Comparison of ENCODE assay signal across 12 cellular contexts in genomic region chr14:103199141-103199540, GRCh38.
A peak's percentile ranks its signal among the peaks of the same experiment; 100 is the strongest.
DNase-seq lines count a peak whose midpoint lies in the region; ATAC-seq and TF ChIP-seq lines count a peak whose summit lies in the region.
"Had no signal": no experiment of that assay in that cellular context is flagged by ENCODE, and none has a peak within 500 bp of the region (broad histone marks: within the 10 kb centered on the region; RNA-seq: fewer than 3 reads in every experiment).

No MANE protein-coding gene starts in this region.

- ATAC-seq in T-helper 17 cell (no peak), Right ventricle myocardium superior (ENCODE audit: poor library complexity) (peak; percentile 70), GM21529 (IDR thresholded peaks at IDR 0.05; ENCODE audit: unreplicated experiment) (no peak)
- ATAC-seq: Panc1; stimulated activated naive CD8-positive, alpha-beta T cell treated with anti-CD3 and anti-CD28 coated beads, Interleukin-15, amount 100 ng/mL, for 72 hours had no signal

- no peak overlapping the region for H3K56ac ChIP-seq in mesendoderm (ENCODE audit: low read length)

- H3K9me3 ChIP-seq in T-helper 17 cell (ENCODE audit: control insufficient read depth, low read length, poor library complexity, severe bottlenecking) (no peaks in the 10 kb centered on the region), vagina (no peaks in the 10 kb centered on the region)

- H4K8ac ChIP-seq in mesendoderm (ENCODE audit: low read depth, low read length), result no peak overlapping the region

- H3K36me3 Mint-ChIP-seq in T-helper 17 cell (ENCODE audit: low read depth) (no peaks in the 10 kb centered on the region), nephron progenitor cell (ENCODE audit: low read depth) (peaks cover 17% of the 10 kb centered on the region)
- H3K36me3 Mint-ChIP-seq in activated CD4-positive, alpha-beta T cell treated with anti-CD3 and anti-CD28 coated beads, Interleukin-2, amount 10 ng/mL, durations not matched to agents 24 days and 14 days (ENCODE audit: low read depth), result no peaks in the 10 kb centered on the region

- H3K4me1 Mint-ChIP-seq in T-helper 17 cell (no peaks in the 10 kb centered on the region), nephron progenitor cell (peaks cover 36% of the 10 kb centered on the region)
- H3K4me1 Mint-ChIP-seq in activated CD4-positive, alpha-beta T cell treated with anti-CD3 and anti-CD28 coated beads, Interleukin-2, amount 10 ng/mL, durations not matched to agents 24 days and 14 days, result no peaks in the 10 kb centered on the region
- H3K4me1 Mint-ChIP-seq: activated naive CD8-positive, alpha-beta T cell treated with anti-CD3 and anti-CD28 coated beads for 36 hours; stimulated activated naive CD8-positive, alpha-beta T cell treated with anti-CD3 and anti-CD28 coated beads, Interleukin-15, amount 100 ng/mL, for 72 hours had no signal

- H3K9me3 Mint-ChIP-seq in nephron progenitor cell, result peaks cover 44% of the 10 kb centered on the region
- H3K9me3 Mint-ChIP-seq in activated CD4-positive, alpha-beta T cell treated with anti-CD3 and anti-CD28 coated beads, Interleukin-2, amount 10 ng/mL, durations not matched to agents 24 days and 14 days, result peaks cover 5% of the 10 kb centered on the region

- H3K79me2 ChIP-seq in mesendoderm (ENCODE audit: control insufficient read depth, insufficient read depth, low read length), result no peaks in the 10 kb centered on the region

- peak overlapping the region; percentile 4 for H3K27ac Mint-ChIP-seq in T-helper 17 cell
- H3K27ac Mint-ChIP-seq in nephron progenitor cell, result peak overlapping the region; percentile 18
- H3K27ac Mint-ChIP-seq in activated CD4-positive, alpha-beta T cell treated with anti-CD3 and anti-CD28 coated beads, Interleukin-2, amount 10 ng/mL, durations not matched to agents 24 days and 14 days, result no peak overlapping the region
- H3K27ac Mint-ChIP-seq: activated naive CD8-positive, alpha-beta T cell treated with anti-CD3 and anti-CD28 coated beads for 36 hours; stimulated activated naive CD8-positive, alpha-beta T cell treated with anti-CD3 and anti-CD28 coated beads, Interleukin-15, amount 100 ng/mL, for 72 hours had no signal

- H4K5ac ChIP-seq in mesendoderm (ENCODE audit: low read length), result no peak overlapping the region

- intact Hi-C loops in Right ventricle myocardium superior (cut with DNase I) (no loop called here), vagina (cut with DNase I) (no loop called here)
- intact Hi-C loops in activated CD4-positive, alpha-beta T cell treated with anti-CD3 and anti-CD28 coated beads, Interleukin-2, amount 10 ng/mL, durations not matched to agents 24 days and 14 days (cut with micrococcal nuclease), result no loop called here

- no peak overlapping the region for H3K23ac ChIP-seq in mesendoderm (ENCODE audit: low read length)

- H3K79me1 ChIP-seq in mesendoderm (ENCODE audit: low read length), result no peaks in the 10 kb centered on the region

- H2BK15ac ChIP-seq in mesendoderm (replicated peaks; ENCODE audit: low read depth), result no peak overlapping the region

- WGBS in mesendoderm (ENCODE audit: extremely low coverage, insufficient coverage, low lambda C conversion rate), result no CpG with 5 or more reads among the region's 6 CpGs

- H2BK5ac ChIP-seq in mesendoderm (ENCODE audit: low read length), result no peak overlapping the region

- H3K27ac ChIP-seq in vagina (peak overlapping the region; percentile 87), mesendoderm (ENCODE audit: low read depth, low read length) (no peak overlapping the region)

- H3K4me3 Mint-ChIP-seq in T-helper 17 cell (no peak overlapping the region), nephron progenitor cell (no peak overlapping the region)
- H3K4me3 Mint-ChIP-seq in activated CD4-positive, alpha-beta T cell treated with anti-CD3 and anti-CD28 coated beads, Interleukin-2, amount 10 ng/mL, durations not matched to agents 24 days and 14 days, result no peak overlapping the region
- H3K4me3 Mint-ChIP-seq: activated naive CD8-positive, alpha-beta T cell treated with anti-CD3 and anti-CD28 coated beads for 36 hours; stimulated activated naive CD8-positive, alpha-beta T cell treated with anti-CD3 and anti-CD28 coated beads, Interleukin-15, amount 100 ng/mL, for 72 hours had no signal

- H3K27me3 Mint-ChIP-seq in T-helper 17 cell (peaks cover 39% of the 10 kb centered on the region), nephron progenitor cell (ENCODE audit: low read depth, poor library complexity) (peaks cover 8% of the 10 kb centered on the region)
- H3K27me3 Mint-ChIP-seq in activated CD4-positive, alpha-beta T cell treated with anti-CD3 and anti-CD28 coated beads, Interleukin-2, amount 10 ng/mL, durations not matched to agents 24 days and 14 days, result peaks cover 7% of the 10 kb centered on the region

- H3K4me2 ChIP-seq in mesendoderm (ENCODE audit: low read length), result no peak overlapping the region

- no peak for TF ChIP-seq POLR2A in vagina (IDR thresholded peaks at IDR 0.05)

- no peak overlapping the region for H2AK5ac ChIP-seq in mesendoderm (ENCODE audit: low read length)

- H2BK120ac ChIP-seq in mesendoderm (ENCODE audit: low read depth, low read length), result no peak overlapping the region

- TF ChIP-seq CTCF in nephron progenitor cell (IDR thresholded peaks at IDR 0.05) (no peak), vagina (IDR thresholded peaks at IDR 0.05) (no peak)

- no peak overlapping the region for H3K4ac ChIP-seq in mesendoderm (ENCODE audit: low read depth, low read length)

- DNase-seq in T-helper 17 cell (no peak), Right ventricle myocardium superior (no peak), nephron progenitor cell (no peak), vagina (ENCODE audit: extremely low spot score in 2 of 2) (no peak), mesendoderm (no peak)
- DNase-seq in activated CD4-positive, alpha-beta T cell treated with anti-CD3 and anti-CD28 coated beads, Interleukin-2, amount 10 ng/mL, durations not matched to agents 24 days and 14 days, result no peak
- DNase-seq: activated naive CD8-positive, alpha-beta T cell treated with anti-CD3 and anti-CD28 coated beads for 36 hours; COR-L47; NCI-H446; stimulated activated naive CD8-positive, alpha-beta T cell treated with anti-CD3 and anti-CD28 coated beads, Interleukin-15, amount 100 ng/mL, for 72 hours had no signal

- H3K27me3 ChIP-seq in vagina, result no peaks in the 10 kb centered on the region
- H3K27me3 ChIP-seq in mesendoderm (ENCODE audit: insufficient read depth, low read length, poor library complexity), result no peaks in the 10 kb centered on the region

- no peak overlapping the region for H3K18ac ChIP-seq in mesendoderm (ENCODE audit: low read length)

- H3K4me1 ChIP-seq in vagina, result peaks cover 20% of the 10 kb centered on the region
- H3K4me1 ChIP-seq in mesendoderm (ENCODE audit: control insufficient read depth, low read depth, low read length), result no peaks in the 10 kb centered on the region

- H3K4me3 ChIP-seq in vagina (no peak overlapping the region), mesendoderm (ENCODE audit: low read length) (no peak overlapping the region)

- H3K36me3 ChIP-seq in vagina (no peaks in the 10 kb centered on the region), mesendoderm (ENCODE audit: control insufficient read depth, insufficient read depth, low read length) (no peaks in the 10 kb centered on the region)

- no peak overlapping the region for H3K9ac ChIP-seq in mesendoderm (ENCODE audit: low read length)
